16 cellular contexts compared by ENCODE assay signal in the genomic region with DNA sequence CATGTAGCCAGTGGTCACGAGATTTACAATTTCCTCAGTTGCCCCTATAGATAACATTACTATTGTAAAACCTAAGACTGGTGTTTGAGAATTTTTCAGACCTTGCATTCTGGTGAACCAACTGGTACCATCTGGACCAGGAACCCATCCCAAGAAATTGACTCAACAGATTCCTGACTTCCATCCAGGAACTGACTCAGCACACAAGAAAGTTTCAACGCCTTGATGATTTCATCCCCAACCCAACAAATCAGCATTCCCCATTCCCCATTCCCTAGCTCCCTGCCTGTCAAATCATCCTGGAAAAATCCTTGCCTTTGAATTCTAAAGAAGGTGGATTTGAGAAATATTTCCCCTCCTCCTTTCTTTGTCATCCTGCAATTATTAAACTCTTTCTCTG.
A peak's percentile ranks its signal among the peaks of the same experiment; 100 is the strongest.
DNase-seq lines count a peak whose midpoint lies in the region; ATAC-seq and TF ChIP-seq lines count a peak whose summit lies in the region.
"Had no signal": no experiment of that assay in that cellular context is flagged by ENCODE, and none has a peak within 500 bp of the region (broad histone marks: within the 10 kb centered on the region; RNA-seq: fewer than 3 reads in every experiment).

No MANE protein-coding gene starts in this region.

- H3K27ac ChIP-seq in brain microvascular endothelial cell, result no peak overlapping the region
- no peak overlapping the region for H3K27ac ChIP-seq in adrenal gland
- H3K27ac ChIP-seq: esophagus muscularis mucosa, thyroid gland had no signal

- no peaks in the 10 kb centered on the region for H3K9me3 ChIP-seq in adrenal gland (replicated peaks in 1 of 3)
- H3K9me3 ChIP-seq: thyroid gland had no signal

- H3K4me3 ChIP-seq in brain microvascular endothelial cell (ENCODE audit: low read depth, low read length), result no peak overlapping the region
- no peak overlapping the region for H3K4me3 ChIP-seq in kidney epithelial cell (ENCODE audit: low read depth, low read length)
- no peak overlapping the region for H3K4me3 ChIP-seq in adrenal gland
- H3K4me3 ChIP-seq: esophagus muscularis mucosa, thyroid gland had no signal

- intact Hi-C loops in adrenal gland (cut with DNase I), result no loop called here
- intact Hi-C loops in Calu3 (cut with micrococcal nuclease; ENCODE audit: unreplicated experiment), result no loop called here
- intact Hi-C loops in activated T-helper 1 cell treated with anti-CD3 and anti-CD28 coated beads, Interleukin-12 subunit alpha, Interleukin-12 subunit beta, Interleukin-2, Interleukin-4 antibody, amounts not matched to agents 30 ng/mL and 10 ng/mL and 1 ng/mL, durations not matched to agents 14 hours and 24 hours and 36 hours (cut with micrococcal nuclease), result no loop called here

- peaks cover 0 to 4% of the 10 kb centered on the region in 2 donors for H3K36me3 Mint-ChIP-seq in activated naive CD4-positive, alpha-beta T cell treated with anti-CD3 and anti-CD28 coated beads, Interleukin-2, amount 50 U/mL, for 72 hours
- H3K36me3 Mint-ChIP-seq in Calu3 (ENCODE audit: insufficient read depth, unreplicated experiment), result no peaks in the 10 kb centered on the region
- no peaks in the 10 kb centered on the region for H3K36me3 Mint-ChIP-seq in activated T-helper 1 cell treated with anti-CD3 and anti-CD28 coated beads, Interleukin-12 subunit alpha, Interleukin-12 subunit beta, Interleukin-2, Interleukin-4 antibody, amounts not matched to agents 30 ng/mL and 10 ng/mL and 1 ng/mL, durations not matched to agents 14 hours and 24 hours and 36 hours (ENCODE audit: low read depth)
- H3K36me3 Mint-ChIP-seq: activated naive CD4-positive, alpha-beta T cell treated with anti-CD3 and anti-CD28 coated beads, Interleukin-2, amount 10 ng/mL, durations not matched to agents 7 days and 5 days; memory B cell had no signal

- H3K4me1 Mint-ChIP-seq in Calu3 (ENCODE audit: low read depth, unreplicated experiment), result no peaks in the 10 kb centered on the region
- H3K4me1 Mint-ChIP-seq in activated T-helper 1 cell treated with anti-CD3 and anti-CD28 coated beads, Interleukin-12 subunit alpha, Interleukin-12 subunit beta, Interleukin-2, Interleukin-4 antibody, amounts not matched to agents 30 ng/mL and 10 ng/mL and 1 ng/mL, durations not matched to agents 14 hours and 24 hours and 36 hours (ENCODE audit: low read depth), result no peaks in the 10 kb centered on the region
- H3K4me1 Mint-ChIP-seq: activated B cell treated with CpG ODN at 0.5 μM for 24 hours; activated naive CD4-positive, alpha-beta T cell treated with anti-CD3 and anti-CD28 coated beads, Interleukin-2, amount 10 ng/mL, durations not matched to agents 7 days and 5 days; memory B cell had no signal

- BruUV-seq in Calu3 (replicated peaks; lab: Mats Ljungman, UMichigan), result no TSS peak

- H3K4me1 ChIP-seq in adrenal gland (replicated peaks in 1 of 2), result no peaks in the 10 kb centered on the region
- H3K4me1 ChIP-seq: esophagus muscularis mucosa, thyroid gland had no signal

- no peaks in the 10 kb centered on the region for H3K27me3 ChIP-seq in brain microvascular endothelial cell (replicated peaks)
- no peaks in the 10 kb centered on the region for H3K27me3 ChIP-seq in kidney epithelial cell (ENCODE audit: control insufficient read depth, insufficient read depth, low read length)
- no peaks in the 10 kb centered on the region for H3K27me3 ChIP-seq in adrenal gland
- H3K27me3 ChIP-seq: esophagus muscularis mucosa, thyroid gland had no signal

- H3K9me3 Mint-ChIP-seq in activated naive CD4-positive, alpha-beta T cell treated with anti-CD3 and anti-CD28 coated beads, Interleukin-2, amount 50 U/mL, for 72 hours, result peaks cover 11 to 31% of the 10 kb centered on the region in 2 donors
- peaks cover 8% of the 10 kb centered on the region for H3K9me3 Mint-ChIP-seq in Calu3 (ENCODE audit: low read depth, unreplicated experiment)
- peaks cover 4% of the 10 kb centered on the region for H3K9me3 Mint-ChIP-seq in activated T-helper 1 cell treated with anti-CD3 and anti-CD28 coated beads, Interleukin-12 subunit alpha, Interleukin-12 subunit beta, Interleukin-2, Interleukin-4 antibody, amounts not matched to agents 30 ng/mL and 10 ng/mL and 1 ng/mL, durations not matched to agents 14 hours and 24 hours and 36 hours

- no peak overlapping the region for H3K27ac Mint-ChIP-seq in activated naive CD4-positive, alpha-beta T cell treated with anti-CD3 and anti-CD28 coated beads, Interleukin-2, amount 50 U/mL, for 72 hours
- no peak overlapping the region for H3K27ac Mint-ChIP-seq in Calu3 (ENCODE audit: unreplicated experiment)
- H3K27ac Mint-ChIP-seq in activated T-helper 1 cell treated with anti-CD3 and anti-CD28 coated beads, Interleukin-12 subunit alpha, Interleukin-12 subunit beta, Interleukin-2, Interleukin-4 antibody, amounts not matched to agents 30 ng/mL and 10 ng/mL and 1 ng/mL, durations not matched to agents 14 hours and 24 hours and 36 hours, result no peak overlapping the region
- H3K27ac Mint-ChIP-seq: activated B cell treated with CpG ODN at 0.5 μM for 24 hours; activated naive CD4-positive, alpha-beta T cell treated with anti-CD3 and anti-CD28 coated beads, Interleukin-2, amount 10 ng/mL, durations not matched to agents 7 days and 5 days; memory B cell had no signal

- TF ChIP-seq CTCF in brain microvascular endothelial cell (IDR thresholded peaks at IDR 0.05; ENCODE audit: low read depth, low read length, missing control alignments) (no peak), kidney epithelial cell (IDR thresholded peaks at IDR 0.05; ENCODE audit: insufficient read depth, low read length, poor library complexity, severe bottlenecking) (no peak), adrenal gland (IDR thresholded peaks at IDR 0.05) (no peak), Calu3 (IDR thresholded peaks at IDR 0.05; ENCODE audit: unreplicated experiment) (no peak)

- DNase-seq in AG08395 (ENCODE audit: low spot score) (peak; percentile 57), HS-5 (ENCODE audit: low read depth) (peak; percentile 95), brain microvascular endothelial cell (peak; percentile 16), kidney epithelial cell (ENCODE audit: low read depth) (peak; percentile 31), adrenal gland (no peak), Calu3 (no peak)
- DNase-seq in activated naive CD4-positive, alpha-beta T cell treated with anti-CD3 and anti-CD28 coated beads, Interleukin-2, amount 50 U/mL, for 72 hours (ENCODE audit: low spot score in 2 of 2), result no peak
- no peak for DNase-seq in activated T-helper 1 cell treated with anti-CD3 and anti-CD28 coated beads, Interleukin-12 subunit alpha, Interleukin-12 subunit beta, Interleukin-2, Interleukin-4 antibody, amounts not matched to agents 30 ng/mL and 10 ng/mL and 1 ng/mL, durations not matched to agents 14 hours and 24 hours and 36 hours (ENCODE audit: low spot score)
- DNase-seq: activated B cell treated with CpG ODN at 0.5 μM for 24 hours; activated naive CD4-positive, alpha-beta T cell treated with anti-CD3 and anti-CD28 coated beads, Interleukin-2, amount 10 ng/mL, durations not matched to agents 7 days and 5 days; H7; NK-92 treated with Interleukin-12 subunit alpha and Interleukin-12 subunit beta, amount 100 ng/mL, for 24 hours; occipital lobe; thyroid gland had no signal

- no peaks in the 10 kb centered on the region for H3K36me3 ChIP-seq in brain microvascular endothelial cell (replicated peaks)
- H3K36me3 ChIP-seq in kidney epithelial cell (ENCODE audit: control insufficient read depth, insufficient read depth, low read length), result no peaks in the 10 kb centered on the region
- H3K36me3 ChIP-seq in adrenal gland (replicated peaks in 1 of 2), result no peaks in the 10 kb centered on the region
- H3K36me3 ChIP-seq: esophagus muscularis mucosa, thyroid gland had no signal

- H3K27me3 Mint-ChIP-seq in Calu3 (ENCODE audit: unreplicated experiment), result no peaks in the 10 kb centered on the region
- no peaks in the 10 kb centered on the region for H3K27me3 Mint-ChIP-seq in activated T-helper 1 cell treated with anti-CD3 and anti-CD28 coated beads, Interleukin-12 subunit alpha, Interleukin-12 subunit beta, Interleukin-2, Interleukin-4 antibody, amounts not matched to agents 30 ng/mL and 10 ng/mL and 1 ng/mL, durations not matched to agents 14 hours and 24 hours and 36 hours (ENCODE audit: insufficient read depth)
- H3K27me3 Mint-ChIP-seq: activated B cell treated with CpG ODN at 0.5 μM for 24 hours; activated naive CD4-positive, alpha-beta T cell treated with anti-CD3 and anti-CD28 coated beads, Interleukin-2, amount 10 ng/mL, durations not matched to agents 7 days and 5 days; memory B cell had no signal

- no peak for ATAC-seq in activated naive CD4-positive, alpha-beta T cell treated with anti-CD3 and anti-CD28 coated beads, Interleukin-2, amount 50 U/mL, for 72 hours

- 57 to 78% (median 66%) methylated on average over 2 of the region's 2 CpGs for WGBS in adrenal gland, 4 donors

- H3K4me3 Mint-ChIP-seq in Calu3 (ENCODE audit: low read depth, unreplicated experiment), result no peak overlapping the region
- H3K4me3 Mint-ChIP-seq in activated T-helper 1 cell treated with anti-CD3 and anti-CD28 coated beads, Interleukin-12 subunit alpha, Interleukin-12 subunit beta, Interleukin-2, Interleukin-4 antibody, amounts not matched to agents 30 ng/mL and 10 ng/mL and 1 ng/mL, durations not matched to agents 14 hours and 24 hours and 36 hours, result no peak overlapping the region
- H3K4me3 Mint-ChIP-seq: activated B cell treated with CpG ODN at 0.5 μM for 24 hours; activated naive CD4-positive, alpha-beta T cell treated with anti-CD3 and anti-CD28 coated beads, Interleukin-2, amount 10 ng/mL, durations not matched to agents 7 days and 5 days; memory B cell had no signal

- in situ Hi-C loops in brain microvascular endothelial cell (cut with HindIII; ENCODE audit: low pct_ligation_motif_present, low sequenced_read_pairs), result no loop called here

- CTCF ChIA-PET in Calu3 (lab: Charles Lee), result no interaction called here

- TF ChIP-seq POLR2A in adrenal gland (IDR thresholded peaks at IDR 0.05), result no peak

Comparison
In these comparisons a context has a peak if more than half of its experiments do, and no peak if none do; other contexts are left out.
1. DNase-seq: peak in AG08395 (single experiment), HS-5 (single experiment), brain microvascular endothelial cell (single experiment) and kidney epithelial cell (single experiment); none in activated naive CD4-positive, alpha-beta T cell treated with anti-CD3 and anti-CD28 coated beads, Interleukin-2, amount 50 U/mL, for 72 hours (0 of 2), adrenal gland (0 of 7), Calu3 (single experiment) and activated T-helper 1 cell treated with anti-CD3 and anti-CD28 coated beads, Interleukin-12 subunit alpha, Interleukin-12 subunit beta, Interleukin-2, Interleukin-4 antibody, amounts not matched to agents 30 ng/mL and 10 ng/mL and 1 ng/mL, durations not matched to agents 14 hours and 24 hours and 36 hours (single experiment).